19 cellular contexts compared by ENCODE assay signal in genomic region chr10:37712489-37713131, GRCh38.
DNase-seq lines count a peak whose midpoint lies in the region; ATAC-seq and TF ChIP-seq lines count a peak whose summit lies in the region.
"Had no signal": no experiment of that assay in that cellular context is flagged by ENCODE, and none has a peak within 500 bp of the region (broad histone marks: within the 10 kb centered on the region; RNA-seq: fewer than 3 reads in every experiment).

No MANE protein-coding gene starts in this region.

- no peak overlapping the region for H3K4me2 ChIP-seq in neuronal stem cell (ENCODE audit: insufficient read depth, low read length, poor library complexity, severe bottlenecking)
- H3K4me2 ChIP-seq: BLaER1 had no signal

- H3K79me1 ChIP-seq in neuronal stem cell (ENCODE audit: low read depth, low read length), result peaks cover 2% of the 10 kb centered on the region

- TF ChIP-seq EP300 in upper lobe of left lung (IDR thresholded peaks at IDR 0.05), result no peak

- H3K9ac ChIP-seq in neuronal stem cell (ENCODE audit: low read depth, low read length, poor library complexity), result no peak overlapping the region
- H3K9ac ChIP-seq: BLaER1 had no signal

- H3K36me3 ChIP-seq in heart right ventricle, result no peaks in the 10 kb centered on the region
- no peaks in the 10 kb centered on the region for H3K36me3 ChIP-seq in neuronal stem cell (replicated peaks in 1 of 2; ENCODE audit: control insufficient read depth in 2 of 2, insufficient read depth in 2 of 2, low read length in 2 of 2)
- no peaks in the 10 kb centered on the region for H3K36me3 ChIP-seq in upper lobe of left lung
- H3K36me3 ChIP-seq: BLaER1, SJSA1 had no signal

- no peak overlapping the region for H4K8ac ChIP-seq in neuronal stem cell (ENCODE audit: low read depth, low read length)

- no peak overlapping the region for H2BK12ac ChIP-seq in neuronal stem cell (ENCODE audit: low read length)

- ATAC-seq in heart right ventricle, result peak in 7 of 8 donors; percentile 32 to 82 (median 68)
- peak; percentile 26 to 45 for ATAC-seq in upper lobe of left lung (ENCODE audit: low FRiP score in 2 of 2)
- no peak for ATAC-seq in GM21367 (IDR thresholded peaks at IDR 0.05; ENCODE audit: unreplicated experiment)
- ATAC-seq in HG02938 (IDR thresholded peaks at IDR 0.05; ENCODE audit: unreplicated experiment), result no peak
- ATAC-seq in GM21360 (IDR thresholded peaks at IDR 0.05; ENCODE audit: unreplicated experiment), result no peak
- ATAC-seq: K562, PC-3 had no signal

- H4K91ac ChIP-seq in neuronal stem cell (ENCODE audit: low read depth, low read length, poor library complexity), result no peak overlapping the region

- H3K9me3 ChIP-seq in heart right ventricle, result peaks cover 0 to 8% (median 0%) of the 10 kb centered on the region in 11 donors
- peaks cover 0 to 36% of the 10 kb centered on the region in 2 donors for H3K9me3 ChIP-seq in neuronal stem cell (replicated peaks in 1 of 2; ENCODE audit: control insufficient read depth in 2 of 2, insufficient read depth in 1 of 2, low read depth in 1 of 2, low read length in 2 of 2)
- H3K9me3 ChIP-seq in upper lobe of left lung, result peaks cover 0 to 4% (median 0%) of the 10 kb centered on the region in 4 donors
- H3K9me3 ChIP-seq: BLaER1, SJSA1 had no signal

- no peak overlapping the region for H2BK5ac ChIP-seq in neuronal stem cell (ENCODE audit: low read length)

- H3K4me3 ChIP-seq in heart right ventricle, result no peak overlapping the region
- H3K4me3 ChIP-seq in neuronal stem cell (ENCODE audit: low read length in 2 of 2), result peak overlapping the region in 1 of 2 donors; percentile 10
- H3K4me3 ChIP-seq in upper lobe of left lung, result no peak overlapping the region
- H3K4me3 ChIP-seq: BLaER1, K562, SJSA1 had no signal

- no peak overlapping the region for H2BK120ac ChIP-seq in neuronal stem cell (ENCODE audit: low read depth, low read length)

- DNase-seq in SK-N-DZ (ENCODE audit: low spot score) (peak; percentile 24), heart right ventricle (peak in 1 of 2 donors; percentile 41), neuronal stem cell (ENCODE audit: low spot score) (no peak), upper lobe of left lung (peak in 1 of 2 donors; percentile 24)
- DNase-seq: CD4-positive, alpha-beta memory T cell; DMS79; NCI-H1105 treated with DMSO at 0.1 percent for 48 hours; NCI-H187; NCI-H2227 treated with DMSO at 0.1 percent for 48 hours; NCI-H510A treated with DMSO at 0.1 percent for 48 hours; NCI-H774; PC-3; RPMI8226 had no signal

- no peak for TF ChIP-seq POLR2A in upper lobe of left lung (IDR thresholded peaks at IDR 0.05)

- H3K27me3 ChIP-seq in heart right ventricle (no peaks in the 10 kb centered on the region), neuronal stem cell (ENCODE audit: control insufficient read depth in 3 of 3, insufficient read depth in 3 of 3, low read depth in 1 of 3, low read length in 3 of 3) (no peaks in the 10 kb centered on the region), upper lobe of left lung (no peaks in the 10 kb centered on the region)
- H3K27me3 ChIP-seq: BLaER1, SJSA1 had no signal

- H3K4ac ChIP-seq in neuronal stem cell (ENCODE audit: low read length), result no peak overlapping the region

- 46 to 68% methylated on average over 4 of the region's 4 CpGs for WGBS in heart right ventricle, 2 donors
- WGBS in neuronal stem cell (ENCODE audit: extremely low coverage in 2 of 2, insufficient read length in 2 of 2, insufficient replicate concordance in 1 of 2), 2 donors, result no CpG with 5 or more reads among the region's 4 CpGs
- 77% methylated on average over 4 of the region's 4 CpGs; no CpG with 5 or more reads in 1 of the 2 donors for WGBS in upper lobe of left lung, 2 donors

- no peak overlapping the region for H3K14ac ChIP-seq in neuronal stem cell (ENCODE audit: low read length)

- peak overlapping the region; percentile 28 for H3K18ac ChIP-seq in neuronal stem cell (ENCODE audit: low read length)

- H2AFZ ChIP-seq in neuronal stem cell (ENCODE audit: low read length), result no peak overlapping the region

- no peak overlapping the region for H2BK15ac ChIP-seq in neuronal stem cell (ENCODE audit: low read length)

- no peak overlapping the region for H2AK5ac ChIP-seq in neuronal stem cell (ENCODE audit: low read depth, low read length)

- H3K23ac ChIP-seq in neuronal stem cell (ENCODE audit: low read depth, low read length, poor library complexity), result peak overlapping the region; percentile 73

- no peak for TF ChIP-seq CTCF in heart right ventricle (IDR thresholded peaks at IDR 0.05)
- TF ChIP-seq CTCF in upper lobe of left lung (IDR thresholded peaks at IDR 0.05), result no peak

- H3K4me1 ChIP-seq in heart right ventricle (peaks cover 0 to 32% (median 18%) of the 10 kb centered on the region in 9 donors), neuronal stem cell (ENCODE audit: control insufficient read depth in 2 of 2, insufficient read depth in 1 of 2, low read depth in 1 of 2, low read length in 2 of 2) (no peaks in the 10 kb centered on the region), upper lobe of left lung (no peaks in the 10 kb centered on the region)

- intact Hi-C loops in heart right ventricle (cut with DNase I), result no loop called here

- H3K27ac ChIP-seq in heart right ventricle (peak overlapping the region in 3 of 10 donors; percentile 10 to 29 (median 11)), neuronal stem cell (replicated peaks; ENCODE audit: low read length) (no peak overlapping the region), upper lobe of left lung (no peak overlapping the region)
- H3K27ac ChIP-seq: BLaER1, SJSA1 had no signal

Comparison
In these comparisons a context has a peak if more than half of its experiments do, and no peak if none do; other contexts are left out.
1. ATAC-seq: peak in heart right ventricle (7 of 8) and upper lobe of left lung (2 of 2); none in GM21367 (single experiment), HG02938 (single experiment) and GM21360 (single experiment).